ENCODE assay signal across 16 cellular contexts in genomic region chr18:22164337-22165048, GRCh38. TPM values are rescaled to one million over a fixed set of nuclear protein-coding genes. Genes with fewer than 3 reads are reported as not detected.
A peak's percentile ranks its signal among the peaks of the same experiment; 100 is the strongest.
DNase-seq lines count a peak whose midpoint lies in the region; ATAC-seq and TF ChIP-seq lines count a peak whose summit lies in the region.
"Had no signal": no experiment of that assay in that cellular context is flagged by ENCODE, and none has a peak within 500 bp of the region (broad histone marks: within the 10 kb centered on the region; RNA-seq: fewer than 3 reads in every experiment).

No MANE protein-coding gene starts in this region.

- H3K4me3 Mint-ChIP-seq in nephron progenitor cell: peak overlapping the region; percentile 23
- no peak overlapping the region for H3K4me3 Mint-ChIP-seq in activated T-helper 17 cell treated with anti-CD3 and anti-CD28 coated beads, Interleukin-2, amount 50 U/mL, for 72 hours
- H3K4me3 Mint-ChIP-seq: activated CD8-positive, alpha-beta memory T cell treated with anti-CD3 and anti-CD28 coated beads, Interleukin-2, amount 10 ng/mL, durations not matched to agents 7 days and 5 days; memory B cell had no signal

- H3K9me3 Mint-ChIP-seq in nephron progenitor cell: no peaks in the 10 kb centered on the region
- no peaks in the 10 kb centered on the region for H3K9me3 Mint-ChIP-seq in activated T-helper 17 cell treated with anti-CD3 and anti-CD28 coated beads, Interleukin-2, amount 50 U/mL, for 72 hours
- H3K9me3 Mint-ChIP-seq: memory B cell had no signal

- H3K4me3 ChIP-seq in adrenal gland (peak overlapping the region in 2 of 4 donors; percentile 39 to 77), right cardiac atrium (ENCODE audit: low read length) (peak overlapping the region; percentile 66), transverse colon (peak overlapping the region; percentile 2 to 86 (median 80))

- peaks cover 13 to 15% of the 10 kb centered on the region in 2 donors for H3K4me1 ChIP-seq in adrenal gland (replicated peaks in 1 of 2)
- H3K4me1 ChIP-seq in right cardiac atrium (ENCODE audit: control insufficient read depth, insufficient read depth, low read length): no peaks in the 10 kb centered on the region
- H3K4me1 ChIP-seq in transverse colon: peaks cover 0 to 24% (median 12%) of the 10 kb centered on the region in 4 donors
- H3K4me1 ChIP-seq: parathyroid adenoma had no signal

- H3K9me3 ChIP-seq in adrenal gland (replicated peaks in 1 of 3) (no peaks in the 10 kb centered on the region), right cardiac atrium (ENCODE audit: control insufficient read depth, low read length) (no peaks in the 10 kb centered on the region), transverse colon (no peaks in the 10 kb centered on the region)

- peaks cover 52% of the 10 kb centered on the region for H3K4me1 Mint-ChIP-seq in nephron progenitor cell
- no peaks in the 10 kb centered on the region for H3K4me1 Mint-ChIP-seq in activated T-helper 17 cell treated with anti-CD3 and anti-CD28 coated beads, Interleukin-2, amount 50 U/mL, for 72 hours

- no peak overlapping the region for H3K27ac Mint-ChIP-seq in nephron progenitor cell
- no peak overlapping the region for H3K27ac Mint-ChIP-seq in activated T-helper 17 cell treated with anti-CD3 and anti-CD28 coated beads, Interleukin-2, amount 50 U/mL, for 72 hours
- H3K27ac Mint-ChIP-seq: memory B cell had no signal

- ATAC-seq in right cardiac atrium: no peak
- no peak for ATAC-seq in activated T-helper 17 cell treated with anti-CD3 and anti-CD28 coated beads, Interleukin-2, amount 50 U/mL, for 72 hours (replicated peaks)
- ATAC-seq in HG03457 (IDR thresholded peaks at IDR 0.05; ENCODE audit: unreplicated experiment): no peak
- no peak for ATAC-seq in HG02642 (IDR thresholded peaks at IDR 0.05; ENCODE audit: poor library complexity, unreplicated experiment)
- ATAC-seq in SK-N-SH treated with all-trans-retinoic acid at 6 μM for 48 hours: no peak
- ATAC-seq: activated CD4-positive, CD25-positive, alpha-beta regulatory T cell treated with anti-CD3 and anti-CD28 coated beads, Interleukin-2, amount 50 U/mL, for 24 hours; activated CD8-positive, alpha-beta memory T cell treated with anti-CD3 and anti-CD28 coated beads, Interleukin-2, amount 10 ng/mL, durations not matched to agents 7 days and 5 days had no signal

- TF ChIP-seq CTCF in adrenal gland (IDR thresholded peaks at IDR 0.05) (no peak), nephron progenitor cell (IDR thresholded peaks at IDR 0.05) (no peak), transverse colon (IDR thresholded peaks at IDR 0.05) (no peak)

- peak in 1 of 2 donors; percentile 63 for TF ChIP-seq POLR2A in adrenal gland (IDR thresholded peaks at IDR 0.05)
- TF ChIP-seq POLR2A in transverse colon (IDR thresholded peaks at IDR 0.05): no peak

- WGBS in adrenal gland, 4 donors: 32 to 51% (median 37%) methylated on average over 16 of the region's 16 CpGs
- 38% methylated on average over 16 of the region's 16 CpGs for WGBS in right cardiac atrium
- 24 to 36% methylated on average over 2 to 16 of the region's 16 CpGs for WGBS in transverse colon (ENCODE audit: low coverage in 1 of 2), 2 donors

- H3K27ac ChIP-seq in adrenal gland (peak overlapping the region in 3 of 5 donors; percentile 97 to 99 (median 97)), right cardiac atrium (ENCODE audit: low read length) (peak overlapping the region; percentile 95), transverse colon (peak overlapping the region in 3 of 4 donors; percentile 93 to 96 (median 94))
- H3K27ac ChIP-seq: parathyroid adenoma had no signal

- intact Hi-C loops in adrenal gland (cut with DNase I): loop anchor here (5.0 to 10.0 kb wide), 4 partner anchors 60 to 250 kb away; no protein-coding TSS in a partner anchor
- intact Hi-C loops in right cardiac atrium (cut with DNase I): loop anchor here (5.0 to 10.0 kb wide), 4 partner anchors 167 to 398 kb away; no protein-coding TSS in a partner anchor
- intact Hi-C loops in transverse colon (cut with DNase I; ENCODE audit: low total_unique reads): loop anchor here (10.0 kb wide), 1 partner anchor 530 kb away; no protein-coding TSS in a partner anchor

- TF ChIP-seq EP300 in transverse colon (IDR thresholded peaks at IDR 0.05; ENCODE audit: low read depth): no peak

- H3K36me3 ChIP-seq in adrenal gland (replicated peaks in 1 of 2) (no peaks in the 10 kb centered on the region), transverse colon (no peaks in the 10 kb centered on the region)

- DNase-seq in adrenal gland (peak; percentile 35 to 72 (median 47)), right cardiac atrium (peak in 2 of 3 donors; percentile 56 to 62), nephron progenitor cell (no peak), transverse colon (peak; percentile 26)
- DNase-seq: activated CD8-positive, alpha-beta memory T cell treated with anti-CD3 and anti-CD28 coated beads, Interleukin-2, amount 10 ng/mL, durations not matched to agents 7 days and 5 days; DMS 273 treated with DMSO at 0.1 percent for 48 hours; NCI-H1436 treated with DMSO at 0.1 percent for 48 hours; NK-92 treated with Interleukin-12 subunit alpha and Interleukin-12 subunit beta, amount 100 ng/mL, for 24 hours; T-helper 2 cell had no signal

- in situ Hi-C loops in transverse colon (cut with MboI; ENCODE audit: low pct_ligation_motif_present in 1 of 4, low pct_unique_long_range_greater_than_20kb in 1 of 4, low sequenced_read_pairs in 3 of 4): loop anchor here in 3 of 4 donors (25.0 kb wide), 3 partner anchors 252 to 523 kb away; no protein-coding TSS in a partner anchor

- H3K27me3 ChIP-seq in adrenal gland (no peaks in the 10 kb centered on the region), right cardiac atrium (ENCODE audit: control insufficient read depth, insufficient read depth) (no peaks in the 10 kb centered on the region), transverse colon (peaks cover 83% of the 10 kb centered on the region)

- peaks cover 86% of the 10 kb centered on the region for H3K27me3 Mint-ChIP-seq in nephron progenitor cell (ENCODE audit: low read depth, poor library complexity)
- peaks cover 46% of the 10 kb centered on the region for H3K27me3 Mint-ChIP-seq in activated T-helper 17 cell treated with anti-CD3 and anti-CD28 coated beads, Interleukin-2, amount 50 U/mL, for 72 hours

- H3K36me3 Mint-ChIP-seq in nephron progenitor cell (ENCODE audit: low read depth): no peaks in the 10 kb centered on the region
- no peaks in the 10 kb centered on the region for H3K36me3 Mint-ChIP-seq in activated T-helper 17 cell treated with anti-CD3 and anti-CD28 coated beads, Interleukin-2, amount 50 U/mL, for 72 hours (ENCODE audit: low read depth)
- H3K36me3 Mint-ChIP-seq: memory B cell had no signal

TF ChIP-seq in SK-N-SH treated with all-trans-retinoic acid at 6 μM for 48 hours, 23 proteins besides CTCF, POLR2A, EP300 and RAD21:
- TF ChIP-seq ARNTL (CRISPR knock-in tag; IDR thresholded peaks at IDR 0.05; ENCODE audit: borderline replicate concordance, low read depth) (no peak), TCF4 (CRISPR knock-in tag; IDR thresholded peaks at IDR 0.05; ENCODE audit: borderline replicate concordance) (no peak), OSR1 (CRISPR knock-in tag; IDR thresholded peaks at IDR 0.05) (no peak), ZNF70 (CRISPR knock-in tag; IDR thresholded peaks at IDR 0.05) (no peak), CREB5 (CRISPR knock-in tag; IDR thresholded peaks at IDR 0.05; ENCODE audit: low read depth) (no peak)

RNA-seq across cellular contexts. Expression of gene GATA6, which starts 4.9 kb away (rescaled TPM):
- total RNA-seq in adrenal gland (100 to 1,000 TPM; 118 to 222 (median 141) TPM), right cardiac atrium (10 to 100 TPM; 63.2 to 85.8 (median 77.9) TPM), transverse colon (100 to 1,000 TPM in 1 of 4 donors, 10 to 100 TPM in 3; 49.7 to 223 (median 65.7) TPM)
- polyA plus RNA-seq in adrenal gland (10 to 100 TPM; 31.3 to 55.7 (median 48.2) TPM), right cardiac atrium (52.4 TPM)
- total RNA-seq in activated T-helper 17 cell treated with anti-CD3 and anti-CD28 coated beads, Interleukin-2, amount 50 U/mL, for 72 hours: not detected
- total RNA-seq: activated CD8-positive, alpha-beta memory T cell treated with anti-CD3 and anti-CD28 coated beads, Interleukin-2, amount 10 ng/mL, durations not matched to agents 7 days and 5 days had no signal

Comparison
In these comparisons a context has a peak if more than half of its experiments do, and no peak if none do; other contexts are left out.
1. RNA of gene GATA6, which starts 4.9 kb away (total RNA-seq): 118 to 222 TPM in adrenal gland, 63.2 to 85.8 TPM in right cardiac atrium and 49.7 to 223 TPM in transverse colon; not detected in activated T-helper 17 cell treated with anti-CD3 and anti-CD28 coated beads, Interleukin-2, amount 50 U/mL, for 72 hours; every median in the first group is over 10 times any median in the second.
2. Peak in every context shown above with its lines, with median percentiles within 50 percentile points of each other: H3K27ac ChIP-seq.